Comparison of ENCODE assay signal across 15 cellular contexts in the genomic region with DNA sequence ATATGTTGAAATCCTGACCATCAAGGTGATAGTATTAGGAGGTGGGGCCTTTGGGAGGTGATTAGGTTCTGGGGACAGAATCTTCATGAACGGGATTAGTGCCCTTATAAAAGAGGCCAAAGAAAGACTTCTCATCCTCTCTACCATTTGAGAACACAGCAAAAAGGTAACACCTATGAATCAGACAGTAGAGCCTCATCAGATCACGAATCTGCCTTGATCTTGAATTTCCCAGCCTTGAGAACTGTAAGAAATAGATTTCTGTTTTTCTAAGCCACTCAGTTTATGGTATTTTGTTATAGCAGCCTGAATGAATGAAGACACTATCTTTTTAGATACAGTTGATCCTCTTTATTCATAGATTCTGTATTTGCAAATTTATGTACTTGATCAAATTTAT.
A peak's percentile ranks its signal among the peaks of the same experiment; 100 is the strongest.
DNase-seq lines count a peak whose midpoint lies in the region; ATAC-seq lines count a peak whose summit lies in the region.
"Had no signal": no experiment of that assay in that cellular context is flagged by ENCODE, and none has a peak within 500 bp of the region (broad histone marks: within the 10 kb centered on the region; RNA-seq: fewer than 3 reads in every experiment).

No MANE protein-coding gene starts in this region.

- H3K4me1 Mint-ChIP-seq in activated CD4-positive, alpha-beta T cell treated with anti-CD3 and anti-CD28 coated beads for 36 hours: peaks cover 24% of the 10 kb centered on the region
- H3K4me1 Mint-ChIP-seq in activated T-cell treated with anti-CD3 and anti-CD28 coated beads, Interleukin-2, amount 50 U/mL, for 72 hours (ENCODE audit: low read depth): peaks cover 37% of the 10 kb centered on the region
- H3K4me1 Mint-ChIP-seq in activated T-helper 17 cell treated with anti-CD3 and anti-CD28 coated beads, Interleukin-2, amount 50 U/mL, for 72 hours: peaks cover 20% of the 10 kb centered on the region

- no peaks in the 10 kb centered on the region for H3K27me3 Mint-ChIP-seq in activated CD4-positive, alpha-beta T cell treated with anti-CD3 and anti-CD28 coated beads for 36 hours
- no peaks in the 10 kb centered on the region for H3K27me3 Mint-ChIP-seq in activated T-cell treated with anti-CD3 and anti-CD28 coated beads, Interleukin-2, amount 50 U/mL, for 72 hours (ENCODE audit: low read depth)
- H3K27me3 Mint-ChIP-seq in activated T-helper 17 cell treated with anti-CD3 and anti-CD28 coated beads, Interleukin-2, amount 50 U/mL, for 72 hours: no peaks in the 10 kb centered on the region
- H3K27me3 Mint-ChIP-seq: CD4-positive, alpha-beta T cell had no signal

- DNase-seq in activated CD4-positive, alpha-beta T cell treated with anti-CD3 and anti-CD28 coated beads for 36 hours: no peak
- DNase-seq in activated CD4-positive, alpha-beta T cell treated with anti-CD3 and anti-CD28 coated beads for 1 hour: no peak
- DNase-seq in activated T-cell treated with anti-CD3 and anti-CD28 coated beads, Interleukin-2, amount 50 U/mL, for 72 hours: no peak
- no peak for DNase-seq in activated T-cell treated with anti-CD3 and anti-CD28 coated beads for 4 hours
- DNase-seq in NCI-H1694 (lab: John Stamatoyannopoulos, UW): no peak
- no peak for DNase-seq in NCI-H1092 treated with DMSO at 0.1 percent for 48 hours (lab: John Stamatoyannopoulos, UW)
- DNase-seq: AML-193; Caco-2; CD4-positive, alpha-beta T cell; GOT3; H7; HFFc6 had no signal

- H3K27ac Mint-ChIP-seq in activated CD4-positive, alpha-beta T cell treated with anti-CD3 and anti-CD28 coated beads for 36 hours: no peak overlapping the region
- no peak overlapping the region for H3K27ac Mint-ChIP-seq in activated T-cell treated with anti-CD3 and anti-CD28 coated beads, Interleukin-2, amount 50 U/mL, for 72 hours
- H3K27ac Mint-ChIP-seq in activated T-helper 17 cell treated with anti-CD3 and anti-CD28 coated beads, Interleukin-2, amount 50 U/mL, for 72 hours: no peak overlapping the region
- H3K27ac Mint-ChIP-seq: CD4-positive, alpha-beta T cell; HFFc6 had no signal

- POLR2A ChIA-PET in activated CD4-positive, alpha-beta T cell treated with anti-CD3 and anti-CD28 coated beads for 36 hours (lab: Charles Lee): no interaction called here

- H3K4me3 Mint-ChIP-seq in activated CD4-positive, alpha-beta T cell treated with anti-CD3 and anti-CD28 coated beads for 36 hours: no peak overlapping the region
- no peak overlapping the region for H3K4me3 Mint-ChIP-seq in activated T-cell treated with anti-CD3 and anti-CD28 coated beads, Interleukin-2, amount 50 U/mL, for 72 hours
- no peak overlapping the region for H3K4me3 Mint-ChIP-seq in activated T-helper 17 cell treated with anti-CD3 and anti-CD28 coated beads, Interleukin-2, amount 50 U/mL, for 72 hours
- H3K4me3 Mint-ChIP-seq: CD4-positive, alpha-beta T cell; HFFc6 had no signal

- intact Hi-C loops in activated CD4-positive, alpha-beta T cell treated with anti-CD3 and anti-CD28 coated beads for 36 hours (cut with DNase I, micrococcal nuclease): no loop called here

- peak; percentile 75 for ATAC-seq in activated CD4-positive, alpha-beta T cell treated with anti-CD3 and anti-CD28 coated beads for 36 hours
- ATAC-seq in activated T-cell treated with anti-CD3 and anti-CD28 coated beads, Interleukin-2, amount 50 U/mL, for 72 hours (replicated peaks in 1 of 2): peak; percentile 55 to 69
- peak; percentile 39 for ATAC-seq in activated T-helper 17 cell treated with anti-CD3 and anti-CD28 coated beads, Interleukin-2, amount 50 U/mL, for 72 hours (replicated peaks)
- ATAC-seq: A549, HCT116 had no signal

- H3K36me3 Mint-ChIP-seq in activated CD4-positive, alpha-beta T cell treated with anti-CD3 and anti-CD28 coated beads for 36 hours (ENCODE audit: low read depth): no peaks in the 10 kb centered on the region
- no peaks in the 10 kb centered on the region for H3K36me3 Mint-ChIP-seq in activated T-cell treated with anti-CD3 and anti-CD28 coated beads, Interleukin-2, amount 50 U/mL, for 72 hours (ENCODE audit: insufficient read depth in 2 of 2)
- H3K36me3 Mint-ChIP-seq in activated T-helper 17 cell treated with anti-CD3 and anti-CD28 coated beads, Interleukin-2, amount 50 U/mL, for 72 hours (ENCODE audit: low read depth): no peaks in the 10 kb centered on the region

- CTCF ChIA-PET in activated CD4-positive, alpha-beta T cell treated with anti-CD3 and anti-CD28 coated beads for 36 hours (lab: Charles Lee): no interaction called here

- H3K9me3 Mint-ChIP-seq in activated CD4-positive, alpha-beta T cell treated with anti-CD3 and anti-CD28 coated beads for 36 hours (ENCODE audit: low read depth): no peaks in the 10 kb centered on the region
- H3K9me3 Mint-ChIP-seq in activated T-cell treated with anti-CD3 and anti-CD28 coated beads, Interleukin-2, amount 50 U/mL, for 72 hours: no peaks in the 10 kb centered on the region
- no peaks in the 10 kb centered on the region for H3K9me3 Mint-ChIP-seq in activated T-helper 17 cell treated with anti-CD3 and anti-CD28 coated beads, Interleukin-2, amount 50 U/mL, for 72 hours
- H3K9me3 Mint-ChIP-seq: CD4-positive, alpha-beta T cell; HFFc6 had no signal
